ENCODE assay signal across 1 cellular context in the genomic region with DNA sequence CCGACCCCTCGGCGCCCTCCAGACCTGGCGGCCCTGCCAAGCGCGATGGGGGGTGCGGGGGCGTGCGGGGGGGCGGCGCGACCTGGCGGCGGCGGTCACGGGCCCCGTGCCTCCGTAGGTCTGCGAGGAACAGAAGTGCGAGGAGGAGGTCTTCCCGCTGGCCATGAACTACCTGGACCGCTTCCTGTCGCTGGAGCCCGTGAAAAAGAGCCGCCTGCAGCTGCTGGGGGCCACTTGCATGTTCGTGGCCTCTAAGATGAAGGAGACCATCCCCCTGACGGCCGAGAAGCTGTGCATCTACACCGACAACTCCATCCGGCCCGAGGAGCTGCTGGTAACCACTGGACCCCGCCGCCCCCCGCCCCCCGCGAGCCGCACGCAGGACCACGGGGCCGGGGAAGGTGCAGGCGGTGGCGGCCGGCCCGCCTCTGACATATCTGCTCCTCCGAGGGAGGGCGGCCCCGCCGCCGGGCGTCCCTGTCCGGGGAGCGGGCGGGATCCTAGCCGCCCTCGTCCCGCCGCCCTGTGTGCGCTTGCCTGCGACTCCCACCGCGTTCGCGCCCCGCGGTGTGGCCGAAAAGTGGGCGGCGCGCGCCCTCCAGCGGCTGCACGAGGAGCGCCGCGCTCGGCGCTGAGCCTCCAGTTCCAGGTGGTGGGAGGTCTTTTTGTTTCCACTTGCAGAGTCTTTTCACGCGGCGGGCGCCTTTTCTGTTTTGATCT.
A peak's percentile ranks its signal among the peaks of the same experiment; 100 is the strongest.
TF ChIP-seq lines count a peak whose summit lies in the region.

No MANE protein-coding gene starts in this region.

TF ChIP-seq in HepG2, 621 proteins besides CTCF, POLR2A, EP300 and RAD21 (continued from another document and continues in another):
- TF ChIP-seq HOMEZ (CRISPR knock-in tag; IDR thresholded peaks at IDR 0.05; ENCODE audit: low read depth) (no peak), DNMT3B (CRISPR knock-in tag; conservative IDR thresholded peaks at IDR 0.05) (no peak), DMAP1 (CRISPR knock-in tag; IDR thresholded peaks at IDR 0.05) (no peak), ZNF761 (CRISPR knock-in tag; conservative IDR thresholded peaks at IDR 0.05) (no peak), GMEB2 (CRISPR knock-in tag; IDR thresholded peaks at IDR 0.05; ENCODE audit: low read depth) (no peak), ZNF263 (CRISPR knock-in tag; IDR thresholded peaks at IDR 0.05) (peak; percentile 34; the same call in 1 of the 2 replicates), ZNF768 (CRISPR knock-in tag; IDR thresholded peaks at IDR 0.05) (peak; percentile 78; the same call in 1 of the 2 replicates), TCF12 (IDR thresholded peaks at IDR 0.05) (no peak), TCF12 (CRISPR knock-in tag; IDR thresholded peaks at IDR 0.05) (peak; percentile 55; the same call in 1 of the 2 replicates), SNAPC4 (CRISPR knock-in tag; IDR thresholded peaks at IDR 0.05) (no peak), YEATS4 (CRISPR knock-in tag; IDR thresholded peaks at IDR 0.05; ENCODE audit: borderline replicate concordance) (no peak; the same call in 1 of the 2 replicates), ZNF280B (CRISPR knock-in tag; IDR thresholded peaks at IDR 0.05; ENCODE audit: borderline replicate concordance) (no peak), SP1 (IDR thresholded peaks at IDR 0.05) (no peak), SP1 (CRISPR knock-in tag; IDR thresholded peaks at IDR 0.05) (peak; percentile 25; the same call in 1 of the 2 replicates), PRMT3 (CRISPR knock-in tag; IDR thresholded peaks at IDR 0.05; ENCODE audit: borderline replicate concordance, low read depth) (no peak; the same call in 1 of the 2 replicates), DDIT3 (CRISPR knock-in tag; IDR thresholded peaks at IDR 0.05) (no peak), SP4 (CRISPR knock-in tag; IDR thresholded peaks at IDR 0.05) (0 out of 2 replicates have a peak, but pooled peaks have one; percentile 55), CEBPB (IDR thresholded peaks at IDR 0.05; ENCODE audit: borderline replicate concordance, low read depth, low read length) (no peak), TCF7L2 (IDR thresholded peaks at IDR 0.05; ENCODE audit: low read depth, low read length) (no peak), SP5 (CRISPR knock-in tag; IDR thresholded peaks at IDR 0.05; ENCODE audit: borderline replicate concordance, low read depth) (no peak; the same call in 1 of the 2 replicates), GFI1 (CRISPR knock-in tag; IDR thresholded peaks at IDR 0.05; ENCODE audit: borderline replicate concordance) (0 out of 2 replicates have a peak, but pooled peaks have one; percentile 34), ARNT2 (CRISPR knock-in tag; IDR thresholded peaks at IDR 0.05; ENCODE audit: low read depth) (no peak; the same call in 1 of the 2 replicates), KDM6A (CRISPR knock-in tag; IDR thresholded peaks at IDR 0.05; ENCODE audit: low read depth) (no peak), HOXA3 (CRISPR knock-in tag; IDR thresholded peaks at IDR 0.05) (peak; percentile 59; the same call in 1 of the 2 replicates), ZNF484 (CRISPR knock-in tag; IDR thresholded peaks at IDR 0.05; ENCODE audit: borderline replicate concordance, low read depth) (no peak), ZNF543 (CRISPR knock-in tag; IDR thresholded peaks at IDR 0.05) (peak; percentile 79), ZBTB44 (CRISPR knock-in tag; IDR thresholded peaks at IDR 0.05) (no peak), SALL2 (CRISPR knock-in tag; IDR thresholded peaks at IDR 0.05) (no peak; the same call in 1 of the 2 replicates), ADNP (CRISPR knock-in tag; IDR thresholded peaks at IDR 0.05) (no peak), SUZ12 (IDR thresholded peaks at IDR 0.05; ENCODE audit: low read depth, low read length) (no peak), NFKB2 (CRISPR knock-in tag; IDR thresholded peaks at IDR 0.05; ENCODE audit: borderline replicate concordance) (no peak), LBX2 (CRISPR knock-in tag; IDR thresholded peaks at IDR 0.05; ENCODE audit: borderline replicate concordance) (no peak), ZFYVE20 (CRISPR knock-in tag; IDR thresholded peaks at IDR 0.05; ENCODE audit: borderline replicate concordance, low read depth) (no peak; the same call in 1 of the 2 replicates), ISL2 (CRISPR knock-in tag; IDR thresholded peaks at IDR 0.05) (no peak), ZNF251 (CRISPR knock-in tag; IDR thresholded peaks at IDR 0.05) (no peak), ZNF317 (CRISPR knock-in tag; IDR thresholded peaks at IDR 0.05) (no peak), ZNF615 (CRISPR knock-in tag; IDR thresholded peaks at IDR 0.05; ENCODE audit: borderline replicate concordance) (no peak), TEF (CRISPR knock-in tag; IDR thresholded peaks at IDR 0.05) (no peak)
- TF ChIP-seq, protein P1, sequence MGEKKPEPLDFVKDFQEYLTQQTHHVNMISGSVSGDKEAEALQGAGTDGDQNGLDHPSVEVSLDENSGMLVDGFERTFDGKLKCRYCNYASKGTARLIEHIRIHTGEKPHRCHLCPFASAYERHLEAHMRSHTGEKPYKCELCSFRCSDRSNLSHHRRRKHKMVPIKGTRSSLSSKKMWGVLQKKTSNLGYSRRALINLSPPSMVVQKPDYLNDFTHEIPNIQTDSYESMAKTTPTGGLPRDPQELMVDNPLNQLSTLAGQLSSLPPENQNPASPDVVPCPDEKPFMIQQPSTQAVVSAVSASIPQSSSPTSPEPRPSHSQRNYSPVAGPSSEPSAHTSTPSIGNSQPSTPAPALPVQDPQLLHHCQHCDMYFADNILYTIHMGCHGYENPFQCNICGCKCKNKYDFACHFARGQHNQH (CRISPR knock-in tag; IDR thresholded peaks at IDR 0.05), result no peak
- TF ChIP-seq, protein P2, sequence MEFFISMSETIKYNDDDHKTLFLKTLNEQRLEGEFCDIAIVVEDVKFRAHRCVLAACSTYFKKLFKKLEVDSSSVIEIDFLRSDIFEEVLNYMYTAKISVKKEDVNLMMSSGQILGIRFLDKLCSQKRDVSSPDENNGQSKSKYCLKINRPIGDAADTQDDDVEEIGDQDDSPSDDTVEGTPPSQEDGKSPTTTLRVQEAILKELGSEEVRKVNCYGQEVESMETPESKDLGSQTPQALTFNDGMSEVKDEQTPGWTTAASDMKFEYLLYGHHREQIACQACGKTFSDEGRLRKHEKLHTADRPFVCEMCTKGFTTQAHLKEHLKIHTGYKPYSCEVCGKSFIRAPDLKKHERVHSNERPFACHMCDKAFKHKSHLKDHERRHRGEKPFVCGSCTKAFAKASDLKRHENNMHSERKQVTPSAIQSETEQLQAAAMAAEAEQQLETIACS (CRISPR knock-in tag; IDR thresholded peaks at IDR 0.05), result no peak
- TF ChIP-seq, protein P3, sequence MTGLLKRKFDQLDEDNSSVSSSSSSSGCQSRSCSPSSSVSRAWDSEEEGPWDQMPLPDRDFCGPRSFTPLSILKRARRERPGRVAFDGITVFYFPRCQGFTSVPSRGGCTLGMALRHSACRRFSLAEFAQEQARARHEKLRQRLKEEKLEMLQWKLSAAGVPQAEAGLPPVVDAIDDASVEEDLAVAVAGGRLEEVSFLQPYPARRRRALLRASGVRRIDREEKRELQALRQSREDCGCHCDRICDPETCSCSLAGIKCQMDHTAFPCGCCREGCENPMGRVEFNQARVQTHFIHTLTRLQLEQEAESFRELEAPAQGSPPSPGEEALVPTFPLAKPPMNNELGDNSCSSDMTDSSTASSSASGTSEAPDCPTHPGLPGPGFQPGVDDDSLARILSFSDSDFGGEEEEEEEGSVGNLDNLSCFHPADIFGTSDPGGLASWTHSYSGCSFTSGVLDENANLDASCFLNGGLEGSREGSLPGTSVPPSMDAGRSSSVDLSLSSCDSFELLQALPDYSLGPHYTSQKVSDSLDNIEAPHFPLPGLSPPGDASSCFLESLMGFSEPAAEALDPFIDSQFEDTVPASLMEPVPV (CRISPR knock-in tag; IDR thresholded peaks at IDR 0.05), result 0 out of 2 replicates have a peak, but pooled peaks have one; percentile 45
